Comparison of ENCODE assay signal across 8 cellular contexts in genomic region chr1:43705982-43706597, GRCh38. TPM values are rescaled to one million over a fixed set of nuclear protein-coding genes. Genes with fewer than 3 reads are reported as not detected.
DNase-seq lines count a peak whose midpoint lies in the region; TF ChIP-seq lines count a peak whose summit lies in the region.

No MANE protein-coding gene starts in this region.

- TF ChIP-seq CTCF in brain (conservative IDR thresholded peaks at IDR 0.05) (no peak), osteoblast (IDR thresholded peaks at IDR 0.05; ENCODE audit: extremely low read depth, low read depth, low read length) (no peak), adrenal gland (IDR thresholded peaks at IDR 0.05) (no peak)

- H3K4me3 ChIP-seq in osteoblast (ENCODE audit: insufficient read depth, low read length) (peak overlapping the region; percentile 85), adrenal gland (no peak overlapping the region)

- TF ChIP-seq POLR2A in adrenal gland (IDR thresholded peaks at IDR 0.05) = no peak

- H3K27me3 ChIP-seq in osteoblast (ENCODE audit: insufficient read depth, low read length) = no peaks in the 10 kb centered on the region
- H3K27me3 ChIP-seq in adrenal gland = no peaks in the 10 kb centered on the region

- H3K4me2 ChIP-seq in osteoblast (ENCODE audit: insufficient read depth, low read length) = peak overlapping the region; percentile 89

- peaks cover 26% of the 10 kb centered on the region for H3K4me1 Mint-ChIP-seq in brain

- H3K36me3 ChIP-seq in osteoblast (ENCODE audit: insufficient read depth, low read length) = peaks cover 44% of the 10 kb centered on the region
- H3K36me3 ChIP-seq in adrenal gland (replicated peaks in 1 of 2) = peaks cover 0 to 42% of the 10 kb centered on the region in 2 donors

- DNase-seq in NCI-H2227 (lab: John Stamatoyannopoulos, UW; ENCODE audit: unreplicated experiment) = peak; percentile 29
- no peak for DNase-seq in NCI-H2227 treated with DMSO at 0.1 percent for 48 hours (lab: John Stamatoyannopoulos, UW)
- peak; percentile 38 for DNase-seq in LHCN-M2 (ENCODE audit: low read depth)
- peak; percentile 82 for DNase-seq in osteoblast (ENCODE audit: insufficient read length, low spot score, missing footprints)
- no peak for DNase-seq in NCI-H1105 treated with DMSO at 0.1 percent for 48 hours (lab: John Stamatoyannopoulos, UW)
- DNase-seq in adrenal gland = no peak
- DNase-seq in cardiac septum (ENCODE audit: low spot score) = no peak

- peak overlapping the region; percentile 84 to 90 (median 87) for H3K4me3 Mint-ChIP-seq in brain

- peaks cover 29% of the 10 kb centered on the region for H3K79me2 ChIP-seq in osteoblast (ENCODE audit: insufficient read depth, low read length)

- peaks cover 40% of the 10 kb centered on the region for H3K36me3 Mint-ChIP-seq in brain

- H3K9me3 ChIP-seq in osteoblast (ENCODE audit: low read depth, low read length) (no peaks in the 10 kb centered on the region), adrenal gland (replicated peaks in 1 of 3) (no peaks in the 10 kb centered on the region)

- peaks cover 8% of the 10 kb centered on the region for H4K20me1 ChIP-seq in osteoblast (ENCODE audit: insufficient read depth, low read length)

- intact Hi-C loops in adrenal gland (cut with DNase I) (no loop called here), cardiac septum (cut with DNase I) (loop anchor here (5.0 kb wide), 2 partner anchors 54 to 241 kb away; partner anchors contain the start of genes IPO13 and KDM4A)

- H3K9me3 Mint-ChIP-seq in brain = no peaks in the 10 kb centered on the region

- 62 to 73% (median 71%) methylated on average over 5 of the region's 5 CpGs for WGBS in adrenal gland, 4 donors

- H2AFZ ChIP-seq in osteoblast (ENCODE audit: low read length) = no peak overlapping the region

- H3K4me1 ChIP-seq in osteoblast (ENCODE audit: insufficient read depth, low read length) (peaks cover 37% of the 10 kb centered on the region), adrenal gland (replicated peaks in 1 of 2) (peaks cover 17 to 28% of the 10 kb centered on the region in 2 donors)

- peak overlapping the region in 3 of 5 experiments; percentile 9 to 91 (median 89) for H3K27ac Mint-ChIP-seq in brain

- H3K27ac ChIP-seq in osteoblast (ENCODE audit: low read depth, low read length) = peak overlapping the region; percentile 88
- peak overlapping the region in 1 of 5 donors; percentile 93 for H3K27ac ChIP-seq in adrenal gland

- H3K27me3 Mint-ChIP-seq in brain = peaks cover 9% of the 10 kb centered on the region

RNA-seq across cellular contexts. Expression of gene ST3GAL3, which starts 1.2 kb away (rescaled TPM):
- 23.0 and 25.8 TPM in 2 replicates for total RNA-seq in LHCN-M2 (2014; rRNA removed)
- 21.8 TPM for polyA plus RNA-seq in LHCN-M2 (2012)
- polyA plus RNA-seq in brain (ENCODE audit: insufficient read depth, low read depth, low replicate concordance) = 38.6 TPM
- total RNA-seq in osteoblast = 18.0 and 18.5 TPM in 2 replicates
- 10 to 100 TPM; 15.6 to 43.3 (median 26.2) TPM for total RNA-seq in adrenal gland
- 10 to 100 TPM; 22.0 to 34.3 (median 33.1) TPM for polyA plus RNA-seq in adrenal gland
- 30.1 TPM for total RNA-seq in cardiac septum

RNA-seq across cellular contexts. Expression of gene KDM4A, which starts 56.1 kb away (rescaled TPM):
- total RNA-seq in LHCN-M2 (2014; rRNA removed) = 23.7 and 27.6 TPM in 2 replicates
- polyA plus RNA-seq in LHCN-M2 (2012) = 19.1 TPM
- 45.9 TPM for polyA plus RNA-seq in brain (ENCODE audit: insufficient read depth, low read depth, low replicate concordance)
- 47.0 and 47.4 TPM in 2 replicates for total RNA-seq in osteoblast
- 10 to 100 TPM; 37.0 to 73.8 (median 52.3) TPM for total RNA-seq in adrenal gland
- polyA plus RNA-seq in adrenal gland = 10 to 100 TPM; 15.1 to 36.2 (median 17.9) TPM
- total RNA-seq in cardiac septum = 19.8 TPM

Comparison
In these comparisons a context has a peak if more than half of its experiments do, and no peak if none do; other contexts are left out.
1. DNase-seq: peak in NCI-H2227 (single experiment), LHCN-M2 (single experiment) and osteoblast (single experiment); none in NCI-H2227 treated with DMSO at 0.1 percent for 48 hours (single experiment), NCI-H1105 treated with DMSO at 0.1 percent for 48 hours (single experiment), adrenal gland (0 of 7) and cardiac septum (single experiment).